Comparison of ENCODE assay signal across 23 cellular contexts in genomic region chr1:182807907-182808306, GRCh38. TPM values are rescaled to one million over a fixed set of nuclear protein-coding genes. Genes with fewer than 3 reads are reported as not detected.
A peak's percentile ranks its signal among the peaks of the same experiment; 100 is the strongest.
DNase-seq lines count a peak whose midpoint lies in the region; ATAC-seq and TF ChIP-seq lines count a peak whose summit lies in the region.
"Had no signal": no experiment of that assay in that cellular context is flagged by ENCODE, and none has a peak within 500 bp of the region (broad histone marks: within the 10 kb centered on the region; RNA-seq: fewer than 3 reads in every experiment).

No MANE protein-coding gene starts in this region.

- peaks cover 5% of the 10 kb centered on the region for H3K4me1 ChIP-seq in left ventricle myocardium inferior
- H3K4me1 ChIP-seq: A549 had no signal

- no peaks in the 10 kb centered on the region for H3K9me3 ChIP-seq in left ventricle myocardium inferior (replicated peaks)
- H3K9me3 ChIP-seq: BLaER1 treated with 17β-estradiol and CSF1 and Interleukin-3, amounts not matched to agents 10 nM and 100 nM had no signal

- H3K27me3 Mint-ChIP-seq in dendritic cell treated with granulocyte-macrophage colony-stimulating factor and Interleukin-4, amounts not matched to agents 40 ng/mL and 50 ng/mL, for 4 days, result no peaks in the 10 kb centered on the region
- H3K27me3 Mint-ChIP-seq: B cell; CD4-positive, alpha-beta T cell had no signal

- no peak overlapping the region for H3K4me3 Mint-ChIP-seq in dendritic cell treated with granulocyte-macrophage colony-stimulating factor and Interleukin-4, amounts not matched to agents 40 ng/mL and 50 ng/mL, for 4 days
- H3K4me3 Mint-ChIP-seq: B cell; CD4-positive, alpha-beta T cell; CD8-positive, alpha-beta T cell had no signal

- ATAC-seq in Right ventricle myocardium superior (ENCODE audit: poor library complexity) (peak; percentile 34), left ventricle myocardium superior (peak; percentile 70)
- ATAC-seq: A549; CD8-positive, alpha-beta T cell; GM12878 had no signal

- H3K27ac Mint-ChIP-seq in dendritic cell treated with granulocyte-macrophage colony-stimulating factor and Interleukin-4, amounts not matched to agents 40 ng/mL and 50 ng/mL, for 4 days, result peak overlapping the region; percentile 19
- H3K27ac Mint-ChIP-seq: B cell; CD4-positive, alpha-beta T cell; CD8-positive, alpha-beta T cell had no signal

- DNase-seq in Right ventricle myocardium superior (no peak), cardiac septum (ENCODE audit: low spot score) (no peak), left ventricle myocardium superior (no peak), left ventricle myocardium inferior (no peak)
- DNase-seq: AML-193; CD4-positive, alpha-beta T cell; CD8-positive, alpha-beta T cell; COR-L47; DMS 273 treated with DMSO at 0.1 percent for 48 hours; DMS153; DMS53; DMS79; DND-41; EL; GDM1 had no signal

- no peak overlapping the region for H3K27ac ChIP-seq in left ventricle myocardium inferior (replicated peaks)
- H3K27ac ChIP-seq: 22Rv1; A549; BLaER1 treated with 17β-estradiol and CSF1 and Interleukin-3, amounts not matched to agents 10 nM and 100 nM; C4-2B had no signal

- H3K4me1 Mint-ChIP-seq in dendritic cell treated with granulocyte-macrophage colony-stimulating factor and Interleukin-4, amounts not matched to agents 40 ng/mL and 50 ng/mL, for 4 days (ENCODE audit: low read depth), result peaks cover 23% of the 10 kb centered on the region
- H3K4me1 Mint-ChIP-seq: B cell had no signal

- no peak for TF ChIP-seq CTCF in left ventricle myocardium inferior (IDR thresholded peaks at IDR 0.05; ENCODE audit: borderline replicate concordance)

- peaks cover 15% of the 10 kb centered on the region for H3K36me3 ChIP-seq in left ventricle myocardium inferior

- no peaks in the 10 kb centered on the region for H3K27me3 ChIP-seq in left ventricle myocardium inferior (ENCODE audit: low read depth)
- H3K27me3 ChIP-seq: BLaER1 treated with 17β-estradiol and CSF1 and Interleukin-3, amounts not matched to agents 10 nM and 100 nM had no signal

- H3K9me3 Mint-ChIP-seq in dendritic cell treated with granulocyte-macrophage colony-stimulating factor and Interleukin-4, amounts not matched to agents 40 ng/mL and 50 ng/mL, for 4 days, result no peaks in the 10 kb centered on the region
- H3K9me3 Mint-ChIP-seq: CD4-positive, alpha-beta T cell; CD8-positive, alpha-beta T cell had no signal

- no peak overlapping the region for H3K4me3 ChIP-seq in left ventricle myocardium inferior
- H3K4me3 ChIP-seq: A549; BLaER1 treated with 17β-estradiol and CSF1 and Interleukin-3, amounts not matched to agents 10 nM and 100 nM; GM12878 had no signal

- intact Hi-C loops in Right ventricle myocardium superior (cut with DNase I), result no loop called here
- intact Hi-C loops in cardiac septum (cut with DNase I), result no loop called here
- intact Hi-C loops in left ventricle myocardium superior (cut with micrococcal nuclease), result no loop called here
- intact Hi-C loops in left ventricle myocardium inferior (cut with micrococcal nuclease), result no loop called here
- intact Hi-C loops in dendritic cell treated with granulocyte-macrophage colony-stimulating factor and Interleukin-4, amounts not matched to agents 40 ng/mL and 50 ng/mL, for 4 days (cut with micrococcal nuclease), result no loop called here

- H3K36me3 Mint-ChIP-seq in dendritic cell treated with granulocyte-macrophage colony-stimulating factor and Interleukin-4, amounts not matched to agents 40 ng/mL and 50 ng/mL, for 4 days (ENCODE audit: low read depth), result peaks cover 100% of the 10 kb centered on the region

RNA-seq across cellular contexts. Expression of gene NPL, which starts 18.3 kb away (rescaled TPM):
- total RNA-seq in Right ventricle myocardium superior (5.3 TPM), cardiac septum (6.1 TPM), left ventricle myocardium superior (3.9 TPM), left ventricle myocardium inferior (5.3 TPM)
- total RNA-seq: G401 had no signal

RNA-seq across cellular contexts. Expression of gene DHX9, which starts 31.2 kb away (rescaled TPM):
- total RNA-seq in Right ventricle myocardium superior, result 54.9 TPM
- total RNA-seq in cardiac septum, result 54.3 TPM
- total RNA-seq in left ventricle myocardium superior, result 65.2 TPM
- total RNA-seq in left ventricle myocardium inferior, result 61.9 TPM
